Comparison of ENCODE assay signal across 20 cellular contexts in genomic region chr14:105382343-105383082, GRCh38. TPM values are rescaled to one million over a fixed set of nuclear protein-coding genes. Genes with fewer than 3 reads are reported as not detected.
"Had no signal": no experiment of that assay in that cellular context is flagged by ENCODE, and none has a peak within 500 bp of the region (broad histone marks: within the 10 kb centered on the region; RNA-seq: fewer than 3 reads in every experiment).

No MANE protein-coding gene starts in this region.

- H3K27ac ChIP-seq: coronary artery, gastrocnemius medialis, neutrophil, parathyroid adenoma, sigmoid colon, testis, tibial artery, upper lobe of left lung had no signal

- FAIRE-seq: urothelium cell line had no signal

- H3K4me1 ChIP-seq: gastrocnemius medialis, parathyroid adenoma, sigmoid colon, testis, tibial artery, upper lobe of left lung had no signal

- H3K9ac ChIP-seq: parathyroid adenoma had no signal

- H3K4me3 ChIP-seq: coronary artery, gastrocnemius medialis, lung, sigmoid colon, testis, tibial artery, upper lobe of left lung had no signal

- ATAC-seq: esophagus mucosa; gastrocnemius medialis; left colon; left ventricle myocardium superior; natural killer cell; stimulated activated memory B cell treated with anti-CD40 and anti-IgM and Interleukin-4, amounts not matched to agents 10 μg/mL and 1 μg/mL and 100 μg/mL, for 72 hours had no signal

- H3K9me3 ChIP-seq: gastrocnemius medialis, neutrophil, sigmoid colon, testis, tibial artery, upper lobe of left lung had no signal

- H3K27me3 ChIP-seq: gastrocnemius medialis, neutrophil, sigmoid colon, testis, tibial artery, upper lobe of left lung had no signal

- DNase-seq: foreskin fibroblast; gastrocnemius medialis; head of caudate nucleus; left colon; natural killer cell; sigmoid colon; stimulated activated CD4-positive, alpha-beta T cell treated with anti-CD3 and anti-CD28 coated beads, Interleukin-4, amount 100 ng/mL, for 4 hours; stimulated activated naive CD8-positive, alpha-beta T cell treated with anti-CD3 and anti-CD28 coated beads, Interleukin-15, Interleukin-2, amounts not matched to agents 100 U/mL and 50 U/mL, for 24 hours; substantia nigra; testis; tibial artery had no signal

RNA-seq across cellular contexts. Expression of gene TEX22, which starts 15.8 kb away (rescaled TPM):
- total RNA-seq: gastrocnemius medialis, sigmoid colon had no signal
